29 cellular contexts compared by ENCODE assay signal in genomic region chr2:232210306-232210705, GRCh38.
"Had no signal": no experiment of that assay in that cellular context is flagged by ENCODE, and none has a peak within 500 bp of the region (broad histone marks: within the 10 kb centered on the region; RNA-seq: fewer than 3 reads in every experiment).

No MANE protein-coding gene starts in this region.

- H3K27ac Mint-ChIP-seq: mesothelial cell of epicardium; natural killer cell treated with Interleukin-12 subunit alpha and Interleukin-12 subunit beta and Interleukin-15 and Interleukin-18, amount 100 ng/mL, for 72 hours; stimulated activated naive B cell treated with anti-CD40 and anti-IgM and Interleukin-4, amounts not matched to agents 10 μg/mL and 1 μg/mL and 100 μg/mL, for 72 hours had no signal

- DNase-seq: heart right ventricle; islet precursor cell; left colon; left lung; lower lobe of right lung; mesendoderm; naive thymus-derived CD4-positive, alpha-beta T cell; pancreas; posterior cingulate gyrus; retina; right cardiac atrium; stimulated activated CD4-positive, alpha-beta T cell treated with anti-CD3 and anti-CD28 coated beads, Interleukin-12 subunit alpha, Interleukin-12 subunit beta, amount 100 ng/mL, for 4 hours; stimulated activated CD4-positive, alpha-beta T cell treated with anti-CD3 and anti-CD28 coated beads, Interleukin-15, amount 100 ng/mL, for 24 hours; stimulated activated CD4-positive, alpha-beta T cell treated with anti-CD3 and anti-CD28 coated beads, Interleukin-2, amount 100 ng/mL, for 24 hours; stimulated activated CD4-positive, alpha-beta T cell treated with anti-CD3 and anti-CD28 coated beads, Interleukin-4, amount 100 ng/mL, for 1 hour; stimulated activated naive B cell treated with anti-CD40 and anti-IgM and Interleukin-4, amounts not matched to agents 10 μg/mL and 1 μg/mL and 100 μg/mL, for 72 hours; stimulated activated naive CD8-positive, alpha-beta T cell treated with anti-CD3 and anti-CD28 coated beads, Interleukin-15, Interleukin-2, amounts not matched to agents 100 U/mL and 50 U/mL, for 24 hours; stomach; testis; thyroid gland; transverse colon; upper lobe of right lung had no signal

- FAIRE-seq: pancreas, urothelium cell line had no signal

- H3K4me3 ChIP-seq: heart right ventricle, hepatocyte, left lung, lower lobe of right lung, pancreas, prostate gland, skin epidermis, stomach, testis, thyroid gland, transverse colon, upper lobe of right lung had no signal

- H3K9me3 Mint-ChIP-seq: mesothelial cell of epicardium; naive thymus-derived CD4-positive, alpha-beta T cell; natural killer cell treated with Interleukin-12 subunit alpha and Interleukin-12 subunit beta and Interleukin-15 and Interleukin-18, amount 100 ng/mL, for 72 hours; stimulated activated naive B cell treated with anti-CD40 and anti-IgM and Interleukin-4, amounts not matched to agents 10 μg/mL and 1 μg/mL and 100 μg/mL, for 72 hours had no signal

- ATAC-seq: heart right ventricle; left colon; left lung; lower lobe of right lung; naive thymus-derived CD4-positive, alpha-beta T cell; natural killer cell treated with Interleukin-12 subunit alpha and Interleukin-12 subunit beta and Interleukin-15 and Interleukin-18, amount 100 ng/mL, for 72 hours; pancreas; right cardiac atrium; sciatic nerve; stimulated activated naive B cell treated with anti-CD40 and anti-IgM and Interleukin-4, amounts not matched to agents 10 μg/mL and 1 μg/mL and 100 μg/mL, for 72 hours; stimulated activated naive CD8-positive, alpha-beta T cell treated with anti-CD3 and anti-CD28 coated beads, Interleukin-15, Interleukin-2, amounts not matched to agents 100 U/mL and 50 U/mL, for 24 hours; upper lobe of right lung had no signal

- H3K27me3 Mint-ChIP-seq: naive thymus-derived CD4-positive, alpha-beta T cell; natural killer cell treated with Interleukin-12 subunit alpha and Interleukin-12 subunit beta and Interleukin-15 and Interleukin-18, amount 100 ng/mL, for 72 hours; stimulated activated naive B cell treated with anti-CD40 and anti-IgM and Interleukin-4, amounts not matched to agents 10 μg/mL and 1 μg/mL and 100 μg/mL, for 72 hours had no signal

- H3K4me3 Mint-ChIP-seq: mesothelial cell of epicardium; naive thymus-derived CD4-positive, alpha-beta T cell; natural killer cell treated with Interleukin-12 subunit alpha and Interleukin-12 subunit beta and Interleukin-15 and Interleukin-18, amount 100 ng/mL, for 72 hours; stimulated activated naive B cell treated with anti-CD40 and anti-IgM and Interleukin-4, amounts not matched to agents 10 μg/mL and 1 μg/mL and 100 μg/mL, for 72 hours had no signal
